1 cellular context compared by ENCODE assay signal in genomic region chr17:79989106-79989835, GRCh38.
TF ChIP-seq lines count a peak whose summit lies in the region.

No MANE protein-coding gene starts in this region.

TF ChIP-seq in HepG2, 621 proteins besides CTCF, POLR2A, EP300 and RAD21 (continued from another document and continues in another):
- no peak for TF ChIP-seq CEBPZ (IDR thresholded peaks at IDR 0.05; ENCODE audit: low read length)
- TF ChIP-seq PRMT3 (CRISPR knock-in tag; IDR thresholded peaks at IDR 0.05; ENCODE audit: borderline replicate concordance, low read depth), result no peak
- no peak for TF ChIP-seq ZNF788 (CRISPR knock-in tag; IDR thresholded peaks at IDR 0.05; ENCODE audit: borderline replicate concordance)
- no peak for TF ChIP-seq KLF16 (CRISPR knock-in tag; IDR thresholded peaks at IDR 0.05)
- TF ChIP-seq KDM5B (CRISPR knock-in tag; IDR thresholded peaks at IDR 0.05; ENCODE audit: borderline replicate concordance), result no peak; the same call in 1 of the 2 replicates
- no peak for TF ChIP-seq ZNF747 (CRISPR knock-in tag; IDR thresholded peaks at IDR 0.05; ENCODE audit: borderline replicate concordance)
- no peak for TF ChIP-seq ZBED4 (CRISPR knock-in tag; IDR thresholded peaks at IDR 0.05; ENCODE audit: borderline replicate concordance)
- no peak for TF ChIP-seq ARID5B (CRISPR knock-in tag; IDR thresholded peaks at IDR 0.05)
- TF ChIP-seq ZBTB40 (IDR thresholded peaks at IDR 0.05), result no peak
- 0 out of 2 replicates have a peak, but pooled peaks have one; percentile 32 for TF ChIP-seq ZBTB40 (CRISPR knock-in tag; IDR thresholded peaks at IDR 0.05)
- TF ChIP-seq SMC3 (IDR thresholded peaks at IDR 0.05; ENCODE audit: low read length), result no peak
- no peak for TF ChIP-seq TMF1 (CRISPR knock-in tag; IDR thresholded peaks at IDR 0.05; ENCODE audit: low read depth)
- TF ChIP-seq, protein P1, sequence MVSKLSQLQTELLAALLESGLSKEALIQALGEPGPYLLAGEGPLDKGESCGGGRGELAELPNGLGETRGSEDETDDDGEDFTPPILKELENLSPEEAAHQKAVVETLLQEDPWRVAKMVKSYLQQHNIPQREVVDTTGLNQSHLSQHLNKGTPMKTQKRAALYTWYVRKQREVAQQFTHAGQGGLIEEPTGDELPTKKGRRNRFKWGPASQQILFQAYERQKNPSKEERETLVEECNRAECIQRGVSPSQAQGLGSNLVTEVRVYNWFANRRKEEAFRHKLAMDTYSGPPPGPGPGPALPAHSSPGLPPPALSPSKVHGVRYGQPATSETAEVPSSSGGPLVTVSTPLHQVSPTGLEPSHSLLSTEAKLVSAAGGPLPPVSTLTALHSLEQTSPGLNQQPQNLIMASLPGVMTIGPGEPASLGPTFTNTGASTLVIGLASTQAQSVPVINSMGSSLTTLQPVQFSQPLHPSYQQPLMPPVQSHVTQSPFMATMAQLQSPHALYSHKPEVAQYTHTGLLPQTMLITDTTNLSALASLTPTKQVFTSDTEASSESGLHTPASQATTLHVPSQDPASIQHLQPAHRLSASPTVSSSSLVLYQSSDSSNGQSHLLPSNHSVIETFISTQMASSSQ (IDR thresholded peaks at IDR 0.05; ENCODE audit: low read depth), result no peak
- TF ChIP-seq, protein P1 (CRISPR knock-in tag; IDR thresholded peaks at IDR 0.05; ENCODE audit: borderline replicate concordance), result no peak
- TF ChIP-seq MAF1 (CRISPR knock-in tag; IDR thresholded peaks at IDR 0.05; ENCODE audit: borderline replicate concordance), result no peak
- TF ChIP-seq RBM39 (IDR thresholded peaks at IDR 0.05; ENCODE audit: low read depth, low read length, poor library complexity, severe bottlenecking), result peak; percentile 35
- TF ChIP-seq, protein P2, sequence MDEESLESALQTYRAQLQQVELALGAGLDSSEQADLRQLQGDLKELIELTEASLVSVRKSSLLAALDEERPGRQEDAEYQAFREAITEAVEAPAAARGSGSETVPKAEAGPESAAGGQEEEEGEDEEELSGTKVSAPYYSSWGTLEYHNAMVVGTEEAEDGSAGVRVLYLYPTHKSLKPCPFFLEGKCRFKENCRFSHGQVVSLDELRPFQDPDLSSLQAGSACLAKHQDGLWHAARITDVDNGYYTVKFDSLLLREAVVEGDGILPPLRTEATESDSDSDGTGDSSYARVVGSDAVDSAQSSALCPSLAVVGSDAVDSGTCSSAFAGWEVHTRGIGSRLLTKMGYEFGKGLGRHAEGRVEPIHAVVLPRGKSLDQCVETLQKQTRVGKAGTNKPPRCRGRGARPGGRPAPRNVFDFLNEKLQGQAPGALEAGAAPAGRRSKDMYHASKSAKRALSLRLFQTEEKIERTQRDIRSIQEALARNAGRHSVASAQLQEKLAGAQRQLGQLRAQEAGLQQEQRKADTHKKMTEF (CRISPR knock-in tag; IDR thresholded peaks at IDR 0.05), result no peak
- no peak for TF ChIP-seq NFRKB (IDR thresholded peaks at IDR 0.05)
- no peak for TF ChIP-seq HOXA3 (CRISPR knock-in tag; IDR thresholded peaks at IDR 0.05)
- no peak; the same call in 1 of the 2 replicates for TF ChIP-seq SIN3A (IDR thresholded peaks at IDR 0.05; ENCODE audit: borderline replicate concordance, low read depth, low read length)
- peak; percentile 28; the same call in 1 of the 2 replicates for TF ChIP-seq PAX8 (CRISPR knock-in tag; IDR thresholded peaks at IDR 0.05; ENCODE audit: borderline replicate concordance)
- TF ChIP-seq SRSF4 (IDR thresholded peaks at IDR 0.05; ENCODE audit: low read depth, low read length, poor library complexity, severe bottlenecking), result no peak
- no peak for TF ChIP-seq MTF2 (CRISPR knock-in tag; IDR thresholded peaks at IDR 0.05; ENCODE audit: borderline replicate concordance)
- no peak for TF ChIP-seq RFXAP (CRISPR knock-in tag; IDR thresholded peaks at IDR 0.05; ENCODE audit: borderline replicate concordance)
- TF ChIP-seq ISX (CRISPR knock-in tag; conservative IDR thresholded peaks at IDR 0.05), result no peak
- TF ChIP-seq MIER3 (CRISPR knock-in tag; IDR thresholded peaks at IDR 0.05; ENCODE audit: borderline replicate concordance), result no peak
- no peak for TF ChIP-seq CBX5 (CRISPR knock-in tag; IDR thresholded peaks at IDR 0.05; ENCODE audit: borderline replicate concordance)
- no peak for TF ChIP-seq IKZF1 (IDR thresholded peaks at IDR 0.05)
- no peak for TF ChIP-seq ZNF24 (IDR thresholded peaks at IDR 0.05)
